Comparison of ENCODE assay signal across 1 cellular context in the genomic region with DNA sequence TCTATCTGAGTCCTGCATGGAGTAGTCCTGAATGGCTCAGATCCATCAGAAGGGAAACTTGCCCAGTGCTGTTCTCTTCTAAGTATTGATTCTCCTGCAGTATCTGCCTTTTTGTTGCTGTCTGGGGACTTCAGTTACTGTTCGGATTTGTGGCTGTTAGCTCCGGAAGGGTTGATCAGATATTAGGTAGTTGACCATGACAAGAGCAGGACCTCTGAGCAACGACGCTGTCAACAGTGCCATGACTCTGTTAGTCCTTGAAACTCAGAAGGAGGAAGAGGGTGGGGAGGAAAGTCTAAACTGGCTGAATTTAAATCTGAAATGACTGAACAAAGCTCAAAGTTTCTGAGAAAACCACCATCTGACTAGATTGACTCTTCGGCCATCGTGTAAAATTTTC.
TF ChIP-seq lines count a peak whose summit lies in the region.

No MANE protein-coding gene starts in this region.

TF ChIP-seq in GM12878, 131 proteins besides CTCF, POLR2A, EP300 and RAD21:
- TF ChIP-seq CHD4 (IDR thresholded peaks at IDR 0.05) (no peak), NFXL1 (IDR thresholded peaks at IDR 0.05; ENCODE audit: borderline replicate concordance) (no peak), EGR1 (IDR thresholded peaks at IDR 0.05; ENCODE audit: borderline replicate concordance in 1 of 2, low read depth in 2 of 2, low read length in 2 of 2) (no peak), NFYA (IDR thresholded peaks at IDR 0.05; ENCODE audit: borderline replicate concordance, low read depth, low read length) (no peak), MXI1 (IDR thresholded peaks at IDR 0.05; ENCODE audit: low read depth, low read length) (no peak), RAD51 (IDR thresholded peaks at IDR 0.05) (no peak), ZNF274 (IDR thresholded peaks at IDR 0.05; ENCODE audit: insufficient read depth, insufficient read length) (no peak), KLF5 (IDR thresholded peaks at IDR 0.05; ENCODE audit: partially characterized antibody) (no peak), ZNF207 (IDR thresholded peaks at IDR 0.05; ENCODE audit: borderline replicate concordance) (no peak), HDGF (IDR thresholded peaks at IDR 0.05) (no peak)
- TF ChIP-seq, protein P1, sequence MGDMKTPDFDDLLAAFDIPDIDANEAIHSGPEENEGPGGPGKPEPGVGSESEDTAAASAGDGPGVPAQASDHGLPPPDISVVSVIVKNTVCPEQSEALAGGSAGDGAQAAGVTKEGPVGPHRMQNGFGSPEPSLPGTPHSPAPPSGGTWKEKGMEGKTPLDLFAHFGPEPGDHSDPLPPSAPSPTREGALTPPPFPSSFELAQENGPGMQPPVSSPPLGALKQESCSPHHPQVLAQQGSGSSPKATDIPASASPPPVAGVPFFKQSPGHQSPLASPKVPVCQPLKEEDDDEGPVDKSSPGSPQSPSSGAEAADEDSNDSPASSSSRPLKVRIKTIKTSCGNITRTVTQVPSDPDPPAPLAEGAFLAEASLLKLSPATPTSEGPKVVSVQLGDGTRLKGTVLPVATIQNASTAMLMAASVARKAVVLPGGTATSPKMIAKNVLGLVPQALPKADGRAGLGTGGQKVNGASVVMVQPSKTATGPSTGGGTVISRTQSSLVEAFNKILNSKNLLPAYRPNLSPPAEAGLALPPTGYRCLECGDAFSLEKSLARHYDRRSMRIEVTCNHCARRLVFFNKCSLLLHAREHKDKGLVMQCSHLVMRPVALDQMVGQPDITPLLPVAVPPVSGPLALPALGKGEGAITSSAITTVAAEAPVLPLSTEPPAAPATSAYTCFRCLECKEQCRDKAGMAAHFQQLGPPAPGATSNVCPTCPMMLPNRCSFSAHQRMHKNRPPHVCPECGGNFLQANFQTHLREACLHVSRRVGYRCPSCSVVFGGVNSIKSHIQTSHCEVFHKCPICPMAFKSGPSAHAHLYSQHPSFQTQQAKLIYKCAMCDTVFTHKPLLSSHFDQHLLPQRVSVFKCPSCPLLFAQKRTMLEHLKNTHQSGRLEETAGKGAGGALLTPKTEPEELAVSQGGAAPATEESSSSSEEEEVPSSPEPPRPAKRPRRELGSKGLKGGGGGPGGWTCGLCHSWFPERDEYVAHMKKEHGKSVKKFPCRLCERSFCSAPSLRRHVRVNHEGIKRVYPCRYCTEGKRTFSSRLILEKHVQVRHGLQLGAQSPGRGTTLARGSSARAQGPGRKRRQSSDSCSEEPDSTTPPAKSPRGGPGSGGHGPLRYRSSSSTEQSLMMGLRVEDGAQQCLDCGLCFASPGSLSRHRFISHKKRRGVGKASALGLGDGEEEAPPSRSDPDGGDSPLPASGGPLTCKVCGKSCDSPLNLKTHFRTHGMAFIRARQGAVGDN (IDR thresholded peaks at IDR 0.05), result no peak
- TF ChIP-seq, protein P2, sequence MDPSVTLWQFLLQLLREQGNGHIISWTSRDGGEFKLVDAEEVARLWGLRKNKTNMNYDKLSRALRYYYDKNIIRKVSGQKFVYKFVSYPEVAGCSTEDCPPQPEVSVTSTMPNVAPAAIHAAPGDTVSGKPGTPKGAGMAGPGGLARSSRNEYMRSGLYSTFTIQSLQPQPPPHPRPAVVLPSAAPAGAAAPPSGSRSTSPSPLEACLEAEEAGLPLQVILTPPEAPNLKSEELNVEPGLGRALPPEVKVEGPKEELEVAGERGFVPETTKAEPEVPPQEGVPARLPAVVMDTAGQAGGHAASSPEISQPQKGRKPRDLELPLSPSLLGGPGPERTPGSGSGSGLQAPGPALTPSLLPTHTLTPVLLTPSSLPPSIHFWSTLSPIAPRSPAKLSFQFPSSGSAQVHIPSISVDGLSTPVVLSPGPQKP (IDR thresholded peaks at IDR 0.05; ENCODE audit: low read depth, low read length), result no peak
